In genomic region chr17:27471321-27472269, GRCh38 we compare ENCODE assay signal across 9 cellular contexts. TPM values are rescaled to one million over a fixed set of nuclear protein-coding genes. Genes with fewer than 3 reads are reported as not detected.
DNase-seq lines count a peak whose midpoint lies in the region; ATAC-seq and TF ChIP-seq lines count a peak whose summit lies in the region.
"Had no signal": no experiment of that assay in that cellular context is flagged by ENCODE, and none has a peak within 500 bp of the region (broad histone marks: within the 10 kb centered on the region; RNA-seq: fewer than 3 reads in every experiment).

No MANE protein-coding gene starts in this region.

- H3K4me3 ChIP-seq in prostate gland (no peak overlapping the region), OCI-LY7 (ENCODE audit: low read depth, low read length, poor library complexity, severe bottlenecking) (no peak overlapping the region)

- H3K79me2 ChIP-seq in OCI-LY7 (ENCODE audit: insufficient read depth, low read depth, low read length): no peaks in the 10 kb centered on the region

- H3K9me2 ChIP-seq in OCI-LY7 (ENCODE audit: insufficient read depth, low read length): no peaks in the 10 kb centered on the region

- 86% methylated on average over 14 of the region's 14 CpGs for WGBS in prostate gland

- BruUV-seq in OCI-LY7 (replicated peaks; lab: Mats Ljungman, UMichigan): no TSS peak

- peak; percentile 77 for DNase-seq in NK-92 treated with Interleukin-12 subunit alpha and Interleukin-12 subunit beta, amount 100 ng/mL, for 24 hours (lab: John Stamatoyannopoulos, UW)
- no peak for DNase-seq in NK-92 (lab: John Stamatoyannopoulos, UW; ENCODE audit: unreplicated experiment)
- peak; percentile 61 for DNase-seq in activated T-cell treated with anti-CD3 and anti-CD28 coated beads for 4 hours
- DNase-seq in kidney tubule cell (ENCODE audit: low spot score): peak; percentile 98
- DNase-seq in progenitor cell of endocrine pancreas (ENCODE audit: low spot score, unreplicated experiment): no peak
- DNase-seq in prostate gland (ENCODE audit: low spot score): no peak
- no peak for DNase-seq in OCI-LY7 (ENCODE audit: low spot score)

- H3K4me1 Mint-ChIP-seq in progenitor cell of endocrine pancreas (ENCODE audit: low read depth): no peaks in the 10 kb centered on the region

- intact Hi-C loops in prostate gland (cut with DNase I): no loop called here
- intact Hi-C loops in OCI-LY7 (cut with micrococcal nuclease; ENCODE audit: unreplicated experiment): no loop called here

- H3K27me3 Mint-ChIP-seq in progenitor cell of endocrine pancreas: no peaks in the 10 kb centered on the region

- H3K36me3 ChIP-seq in prostate gland (no peaks in the 10 kb centered on the region), OCI-LY7 (ENCODE audit: insufficient read depth, low read length) (no peaks in the 10 kb centered on the region)

- H3K27ac ChIP-seq in prostate gland (no peak overlapping the region), OCI-LY7 (ENCODE audit: low read depth, low read length, poor library complexity, severe bottlenecking) (no peak overlapping the region)
- H3K27ac ChIP-seq: 22Rv1 had no signal

- no peak overlapping the region for H3K27ac Mint-ChIP-seq in progenitor cell of endocrine pancreas

- TF ChIP-seq CTCF in progenitor cell of endocrine pancreas (IDR thresholded peaks at IDR 0.05; ENCODE audit: unreplicated experiment): no peak
- no peak for TF ChIP-seq CTCF in prostate gland (IDR thresholded peaks at IDR 0.05)
- no peak for TF ChIP-seq CTCF in OCI-LY7 (conservative IDR thresholded peaks at IDR 0.05; ENCODE audit: low read length)

- CTCF ChIA-PET in OCI-LY7 (lab: Charles Lee; ENCODE audit: unreplicated experiment): no interaction called here

- H3K27me3 ChIP-seq in prostate gland (replicated peaks; ENCODE audit: insufficient read depth): no peaks in the 10 kb centered on the region

- no peaks in the 10 kb centered on the region for H4K20me1 ChIP-seq in OCI-LY7 (ENCODE audit: insufficient read depth, low read length)

- H2AFZ ChIP-seq in OCI-LY7 (ENCODE audit: low read length): no peak overlapping the region

- no peak for TF ChIP-seq POLR2A in prostate gland (IDR thresholded peaks at IDR 0.05)

- no peak overlapping the region for H3K4me2 ChIP-seq in OCI-LY7 (ENCODE audit: low read length)

- H3K36me3 Mint-ChIP-seq in progenitor cell of endocrine pancreas (ENCODE audit: insufficient read depth): no peaks in the 10 kb centered on the region

- H3K4me3 Mint-ChIP-seq in progenitor cell of endocrine pancreas (ENCODE audit: low read depth): no peak overlapping the region

- H3K9me3 Mint-ChIP-seq in progenitor cell of endocrine pancreas (ENCODE audit: low read depth): no peaks in the 10 kb centered on the region

- H3K4me1 ChIP-seq in prostate gland (replicated peaks) (no peaks in the 10 kb centered on the region), OCI-LY7 (ENCODE audit: insufficient read depth, low read length, poor library complexity, severe bottlenecking) (peaks cover 15% of the 10 kb centered on the region)

- no peaks in the 10 kb centered on the region for H3K9me3 ChIP-seq in prostate gland
- no peaks in the 10 kb centered on the region for H3K9me3 ChIP-seq in OCI-LY7 (ENCODE audit: low read length)

- POLR2A ChIA-PET in OCI-LY7 (lab: Charles Lee): no interaction called here

- ATAC-seq in HG03520 (IDR thresholded peaks at IDR 0.05; ENCODE audit: unreplicated experiment): peak; percentile 69

RNA-seq across cellular contexts. Expression of gene KSR1, which starts 15.3 kb away (rescaled TPM):
- total RNA-seq in progenitor cell of endocrine pancreas (66.2 and 70.1 TPM in 2 replicates), prostate gland (10 to 100 TPM; 11.5 to 23.7 TPM), OCI-LY7 (2022) (4.1 and 4.8 TPM in 2 replicates)
- 2.0 and 2.2 TPM in 2 replicates for total RNA-seq in OCI-LY7 (2014; rRNA removed; shearing (Covaris generic))

Comparison
In these comparisons a context has a peak if more than half of its experiments do, and no peak if none do; other contexts are left out.
1. DNase-seq: peak in NK-92 treated with Interleukin-12 subunit alpha and Interleukin-12 subunit beta, amount 100 ng/mL, for 24 hours (single experiment), activated T-cell treated with anti-CD3 and anti-CD28 coated beads for 4 hours (single experiment) and kidney tubule cell (single experiment); none in NK-92 (single experiment), progenitor cell of endocrine pancreas (single experiment), prostate gland (single experiment) and OCI-LY7 (single experiment).